24 cellular contexts compared by ENCODE assay signal in genomic region chr18:35132284-35132910, GRCh38.
DNase-seq lines count a peak whose midpoint lies in the region; ATAC-seq and TF ChIP-seq lines count a peak whose summit lies in the region.
"Had no signal": no experiment of that assay in that cellular context is flagged by ENCODE, and none has a peak within 500 bp of the region (broad histone marks: within the 10 kb centered on the region; RNA-seq: fewer than 3 reads in every experiment).

No MANE protein-coding gene starts in this region.

- CTCF ChIA-PET in CD4-positive, alpha-beta T cell (lab: Charles Lee): interaction anchor here (1.7 kb wide), 1 partner anchor 106 kb away, joined by 5 read pairs; no protein-coding TSS in a partner anchor
- CTCF ChIA-PET in CD4-positive, alpha-beta memory T cell (lab: Charles Lee; ENCODE audit: partially characterized antibody): interaction anchor here (1.3 to 2.1 kb wide), 2 partner anchors 11 to 106 kb away, joined by 3 to 5 read pairs; no protein-coding TSS in a partner anchor

- no peak overlapping the region for H3K27ac ChIP-seq in CD4-positive, alpha-beta T cell (ENCODE audit: low read depth, low read length)
- H3K27ac ChIP-seq in CD4-positive, alpha-beta memory T cell (ENCODE audit: low read depth, low read length): no peak overlapping the region
- H3K27ac ChIP-seq: ascending aorta, colonic mucosa, lower lobe of right lung, SJCRH30, suprapubic skin had no signal

- no peak overlapping the region for H3K4me3 ChIP-seq in CD4-positive, alpha-beta memory T cell (ENCODE audit: low read length in 2 of 2)
- H3K4me3 ChIP-seq: ascending aorta, colonic mucosa, lower lobe of right lung, right lobe of liver, SJCRH30, suprapubic skin had no signal

- no peak overlapping the region for H3K4me3 Mint-ChIP-seq in CD4-positive, alpha-beta T cell
- H3K4me3 Mint-ChIP-seq in natural killer cell: peak overlapping the region; percentile 4
- H3K4me3 Mint-ChIP-seq in CD4-positive, alpha-beta memory T cell: no peak overlapping the region
- H3K4me3 Mint-ChIP-seq: activated B cell treated with CpG ODN at 0.5 μM for 24 hours; activated CD4-positive, alpha-beta memory T cell treated with anti-CD3 and anti-CD28 coated beads, Interleukin-2, amount 10 ng/mL, durations not matched to agents 7 days and 5 days; CD14-positive monocyte; T-helper 2 cell treated with Interferon-gamma antibody and Interleukin-4, amounts not matched to agents 5 μg/mL and 100 μg/mL, for 36 hours had no signal

- TF ChIP-seq CTCF in CD4-positive, alpha-beta T cell (IDR thresholded peaks at IDR 0.05): no peak
- no peak for TF ChIP-seq CTCF in natural killer cell (IDR thresholded peaks at IDR 0.05)

- no peaks in the 10 kb centered on the region for H3K9me3 Mint-ChIP-seq in CD4-positive, alpha-beta T cell
- H3K9me3 Mint-ChIP-seq in natural killer cell: no peaks in the 10 kb centered on the region
- H3K9me3 Mint-ChIP-seq in CD4-positive, alpha-beta memory T cell: no peaks in the 10 kb centered on the region
- H3K9me3 Mint-ChIP-seq: activated B cell treated with CpG ODN at 0.5 μM for 24 hours; activated CD4-positive, alpha-beta memory T cell treated with anti-CD3 and anti-CD28 coated beads, Interleukin-2, amount 10 ng/mL, durations not matched to agents 7 days and 5 days; CD14-positive monocyte; T-helper 2 cell treated with Interferon-gamma antibody and Interleukin-4, amounts not matched to agents 5 μg/mL and 100 μg/mL, for 36 hours had no signal

- no peak for ATAC-seq in CD4-positive, alpha-beta T cell (ENCODE audit: poor library complexity)
- ATAC-seq in natural killer cell: peak; percentile 82 to 93 (median 91)
- no peak for ATAC-seq in GM21515 (IDR thresholded peaks at IDR 0.05; ENCODE audit: unreplicated experiment)
- ATAC-seq: lower lobe of right lung had no signal

- in situ Hi-C loops in SK-MEL-5 (cut with HindIII; ENCODE audit: low pct_unique_long_range_greater_than_20kb, low sequenced_read_pairs): no loop called here

- no peak for DNase-seq in CD4-positive, alpha-beta T cell
- DNase-seq in SK-MEL-5 (ENCODE audit: low read depth, low spot score) (peak; percentile 11), foreskin melanocyte (peak; percentile 46), natural killer cell (peak; percentile 56), T-helper 1 cell (no peak), SHP77 (lab: John Stamatoyannopoulos, UW) (no peak)
- DNase-seq in CD4-positive, alpha-beta memory T cell: no peak
- DNase-seq: activated B cell treated with CpG ODN at 0.5 μM for 24 hours; activated CD4-positive, alpha-beta memory T cell treated with anti-CD3 and anti-CD28 coated beads, Interleukin-2, amount 10 ng/mL, durations not matched to agents 7 days and 5 days; activated naive CD4-positive, alpha-beta T cell; activated T-cell treated with anti-CD3 and anti-CD28 coated beads, Interleukin-2, amount 50 U/mL, for 1 hour; colonic mucosa; DMS79; lower lobe of right lung; NCI-H146; NCI-H82; OCI-M1; right lobe of liver; SJCRH30 had no signal

- H3K4me1 ChIP-seq in CD4-positive, alpha-beta memory T cell (ENCODE audit: insufficient read depth, low read length): no peaks in the 10 kb centered on the region
- H3K4me1 ChIP-seq: ascending aorta, colonic mucosa, SJCRH30, suprapubic skin had no signal

- no peaks in the 10 kb centered on the region for H3K27me3 Mint-ChIP-seq in CD4-positive, alpha-beta T cell
- no peaks in the 10 kb centered on the region for H3K27me3 Mint-ChIP-seq in natural killer cell (ENCODE audit: low read depth in 2 of 2)
- H3K27me3 Mint-ChIP-seq in CD4-positive, alpha-beta memory T cell: no peaks in the 10 kb centered on the region
- H3K27me3 Mint-ChIP-seq: activated B cell treated with CpG ODN at 0.5 μM for 24 hours; activated CD4-positive, alpha-beta memory T cell treated with anti-CD3 and anti-CD28 coated beads, Interleukin-2, amount 10 ng/mL, durations not matched to agents 7 days and 5 days had no signal

- no peaks in the 10 kb centered on the region for H3K27me3 ChIP-seq in CD4-positive, alpha-beta T cell (ENCODE audit: control insufficient read depth, insufficient read depth, low read length)
- no peaks in the 10 kb centered on the region for H3K27me3 ChIP-seq in CD4-positive, alpha-beta memory T cell (ENCODE audit: insufficient read depth, low read length)
- H3K27me3 ChIP-seq: ascending aorta, colonic mucosa, right lobe of liver, SJCRH30, suprapubic skin had no signal

- POLR2A ChIA-PET in CD4-positive, alpha-beta T cell (lab: Charles Lee): no interaction called here
- POLR2A ChIA-PET in CD4-positive, alpha-beta memory T cell (lab: Charles Lee; ENCODE audit: partially characterized antibody): no interaction called here

- peak overlapping the region; percentile 55 for H3K27ac Mint-ChIP-seq in CD4-positive, alpha-beta T cell
- peak overlapping the region; percentile 80 to 97 for H3K27ac Mint-ChIP-seq in natural killer cell
- peak overlapping the region in 3 of 7 donors; percentile 9 to 48 (median 20) for H3K27ac Mint-ChIP-seq in CD4-positive, alpha-beta memory T cell
- H3K27ac Mint-ChIP-seq: activated B cell treated with CpG ODN at 0.5 μM for 24 hours; activated CD4-positive, alpha-beta memory T cell treated with anti-CD3 and anti-CD28 coated beads, Interleukin-2, amount 10 ng/mL, durations not matched to agents 7 days and 5 days; T-helper 2 cell treated with Interferon-gamma antibody and Interleukin-4, amounts not matched to agents 5 μg/mL and 100 μg/mL, for 36 hours had no signal

- no peaks in the 10 kb centered on the region for H3K4me1 Mint-ChIP-seq in CD4-positive, alpha-beta T cell (ENCODE audit: low read depth)
- H3K4me1 Mint-ChIP-seq in natural killer cell: peaks cover 69 to 77% of the 10 kb centered on the region in 2 donors
- peaks cover 0 to 5% (median under 1%) of the 10 kb centered on the region in 4 donors for H3K4me1 Mint-ChIP-seq in CD4-positive, alpha-beta memory T cell
- H3K4me1 Mint-ChIP-seq: activated B cell treated with CpG ODN at 0.5 μM for 24 hours; activated CD4-positive, alpha-beta memory T cell treated with anti-CD3 and anti-CD28 coated beads, Interleukin-2, amount 10 ng/mL, durations not matched to agents 7 days and 5 days; CD14-positive monocyte had no signal

- H3K9me3 ChIP-seq in CD4-positive, alpha-beta T cell (ENCODE audit: control insufficient read depth, low read length): no peaks in the 10 kb centered on the region
- H3K9me3 ChIP-seq in CD4-positive, alpha-beta memory T cell (ENCODE audit: control insufficient read depth in 1 of 2, low read length in 2 of 2): no peaks in the 10 kb centered on the region
- H3K9me3 ChIP-seq: ascending aorta, colonic mucosa, lower lobe of right lung, right lobe of liver, SJCRH30, suprapubic skin had no signal

- peaks cover 81% of the 10 kb centered on the region for H3K36me3 ChIP-seq in CD4-positive, alpha-beta memory T cell (ENCODE audit: insufficient read depth, low read length)
- H3K36me3 ChIP-seq: colonic mucosa, SJCRH30 had no signal

- peaks cover 98% of the 10 kb centered on the region for H3K36me3 Mint-ChIP-seq in CD4-positive, alpha-beta T cell (ENCODE audit: low read depth)
- peaks cover 13% of the 10 kb centered on the region for H3K36me3 Mint-ChIP-seq in natural killer cell
- peaks cover 76 to 95% of the 10 kb centered on the region in 2 donors for H3K36me3 Mint-ChIP-seq in CD4-positive, alpha-beta memory T cell

- intact Hi-C loops in CD4-positive, alpha-beta T cell (cut with DNase I, micrococcal nuclease): loop anchor here in 1 of 2 experiments (5.0 kb wide), 1 partner anchor 40 kb away; no protein-coding TSS in a partner anchor
- intact Hi-C loops in natural killer cell (cut with micrococcal nuclease): loop anchor here (1.0 to 2.0 kb wide), 3 partner anchors 22 to 90 kb away; no protein-coding TSS in a partner anchor
- intact Hi-C loops in CD4-positive, alpha-beta memory T cell (cut with micrococcal nuclease): no loop called here

Comparison
In these comparisons a context has a peak if more than half of its experiments do, and no peak if none do; other contexts are left out.
1. ATAC-seq: peak in natural killer cell (3 of 3); none in CD4-positive, alpha-beta T cell (single experiment) and GM21515 (single experiment).
2. DNase-seq: peak in SK-MEL-5 (single experiment), foreskin melanocyte (single experiment) and natural killer cell (single experiment); none in CD4-positive, alpha-beta T cell (0 of 10), T-helper 1 cell (0 of 5), CD4-positive, alpha-beta memory T cell (0 of 5) and SHP77 (0 of 2).